ENCODE assay signal across 14 cellular contexts in genomic region chr6:135161411-135161810, GRCh38. TPM values are rescaled to one million over a fixed set of nuclear protein-coding genes. Genes with fewer than 3 reads are reported as not detected.
"Had no signal": no experiment of that assay in that cellular context is flagged by ENCODE, and none has a peak within 500 bp of the region (broad histone marks: within the 10 kb centered on the region; RNA-seq: fewer than 3 reads in every experiment).

No MANE protein-coding gene starts in this region.

- ATAC-seq: left ventricle myocardium superior, T-cell had no signal

- H3K27ac ChIP-seq: ascending aorta, hepatocyte, ovary, SK-N-MC, transverse colon had no signal

- DNase-seq: activated CD4-positive, CD25-positive, alpha-beta regulatory T cell; activated CD8-positive, alpha-beta memory T cell treated with anti-CD3 and anti-CD28 coated beads for 24 hours; activated naive CD4-positive, alpha-beta T cell treated with anti-CD3 and anti-CD28 coated beads, Interleukin-2, amount 50 U/mL, for 16 hours; activated T-cell treated with anti-CD3 and anti-CD28 coated beads, Interleukin-2, amount 50 U/mL, for 1 hour; left ventricle myocardium superior; mesenchymal stem cell; ovary; stimulated activated CD4-positive, alpha-beta T cell treated with anti-CD3 and anti-CD28 coated beads, Interleukin-4, amount 100 ng/mL, for 1 hour; stimulated activated CD8-positive, alpha-beta memory T cell treated with anti-CD3 and anti-CD28 coated beads, Interleukin-4, amount 100 ng/mL, for 48 hours; T-cell; transverse colon had no signal

- H3K9me3 Mint-ChIP-seq: T-cell had no signal

- H3K4me1 ChIP-seq: ascending aorta, transverse colon had no signal

- H3K27me3 ChIP-seq: ascending aorta, hepatocyte, ovary, transverse colon had no signal

- H3K36me3 ChIP-seq: ascending aorta, ovary, transverse colon had no signal

- H3K4me3 ChIP-seq: ascending aorta, hepatocyte, ovary, SK-N-MC, transverse colon had no signal

- H3K36me3 Mint-ChIP-seq: T-cell had no signal

- H3K9me3 ChIP-seq: ascending aorta, ovary, transverse colon had no signal

- H3K4me2 ChIP-seq: hepatocyte had no signal

- H3K27ac Mint-ChIP-seq: T-cell had no signal

- H2AFZ ChIP-seq: hepatocyte had no signal

- H3K4me3 Mint-ChIP-seq: T-cell had no signal

RNA-seq across cellular contexts. Expression of gene MYB, which starts 19.7 kb away (rescaled TPM):
- total RNA-seq: ascending aorta had no signal
